33 cellular contexts compared by ENCODE assay signal in the genomic region with DNA sequence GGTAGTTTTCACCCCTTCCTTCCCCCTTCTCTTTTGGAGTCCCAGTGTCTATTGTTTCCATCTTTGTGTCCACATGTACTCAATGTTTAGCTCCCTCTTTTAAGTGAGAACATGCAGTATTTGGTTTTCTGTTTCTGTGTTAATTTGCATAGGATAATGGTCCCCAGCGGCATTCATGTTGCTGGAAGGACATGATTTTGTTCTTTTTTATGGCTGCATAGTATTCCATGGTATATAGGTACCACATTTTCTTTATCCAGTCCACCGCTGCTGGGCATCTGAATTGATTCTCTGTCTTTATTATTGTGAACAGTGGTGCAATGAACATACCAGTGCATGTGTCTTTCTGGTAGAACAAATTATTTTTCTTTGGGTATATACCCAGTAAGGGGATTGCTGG.
"Had no signal": no experiment of that assay in that cellular context is flagged by ENCODE, and none has a peak within 500 bp of the region (broad histone marks: within the 10 kb centered on the region; RNA-seq: fewer than 3 reads in every experiment).

No MANE protein-coding gene starts in this region.

- H3K27ac ChIP-seq: adrenal gland, ascending aorta, body of pancreas, brain microvascular endothelial cell, breast epithelium, cardiac muscle cell had no signal

- DNase-seq: activated effector memory CD4-positive, alpha-beta T cell treated with anti-CD3 and anti-CD28 coated beads, Interleukin-2, amount 50 U/mL, for 16 hours; activated effector memory CD4-positive, alpha-beta T cell treated with Interleukin-2 at 50 U/mL for 16 hours; activated gamma-delta T cell; activated gamma-delta T cell treated with Interleukin-2 at 50 U/mL for 16 hours; activated naive CD4-positive, alpha-beta T cell; activated naive CD4-positive, alpha-beta T cell treated with anti-CD3 and anti-CD28 coated beads for 36 hours; activated naive CD4-positive, alpha-beta T cell treated with anti-CD3 and anti-CD28 coated beads, Interleukin-2, amount 10 ng/mL, durations not matched to agents 7 days and 5 days; activated naive CD4-positive, alpha-beta T cell treated with anti-CD3 and anti-CD28 coated beads, Interleukin-2, amount 50 U/mL, for 16 hours; activated naive CD4-positive, alpha-beta T cell treated with Interleukin-2 at 50 U/mL for 16 hours; activated naive CD8-positive, alpha-beta T cell treated with anti-CD3 and anti-CD28 coated beads for 36 hours; activated naive CD8-positive, alpha-beta T cell treated with anti-CD3 and anti-CD28 coated beads, Interleukin-2, amount 10 ng/mL, durations not matched to agents 7 days and 5 days; activated naive CD8-positive, alpha-beta T cell treated with anti-CD3 and anti-CD28 coated beads, Interleukin-2, amount 50 U/mL, for 24 hours; activated T-cell treated with anti-CD3 and anti-CD28 coated beads, Interleukin-2, amount 50 U/mL, for 24 hours; activated T-cell treated with anti-CD3 and anti-CD28 coated beads, Interleukin-2, amount 50 U/mL, for 4 hours; activated T-cell treated with anti-CD3 and anti-CD28 coated beads, Interleukin-2, amount 50 U/mL, for 48 hours; activated T-cell treated with anti-CD3 and anti-CD28 coated beads, Interleukin-2, amount 50 U/mL, for 72 hours; adrenal gland; amniotic stem cell; amygdala; anterior cingulate cortex; aorta; body of pancreas; brain microvascular endothelial cell; caudate nucleus; central memory CD4-positive, alpha-beta T cell; cerebellar nuclear complex had no signal

- FAIRE-seq: astrocyte, bronchial epithelial cell had no signal

- H3K9me3 ChIP-seq: adrenal gland, ascending aorta, body of pancreas, breast epithelium had no signal

- H3K4me1 ChIP-seq: adrenal gland, ascending aorta, body of pancreas, breast epithelium had no signal

- H3K4me3 ChIP-seq: adrenal gland, ascending aorta, body of pancreas, breast epithelium, cardiac muscle cell had no signal

- ATAC-seq: activated naive CD4-positive, alpha-beta T cell treated with anti-CD3 and anti-CD28 coated beads, Interleukin-2, amount 50 U/mL, for 72 hours; activated naive CD8-positive, alpha-beta T cell treated with anti-CD3 and anti-CD28 coated beads, Interleukin-2, amount 50 U/mL, for 24 hours; activated T-cell treated with anti-CD3 and anti-CD28 coated beads, Interleukin-2, amount 50 U/mL, for 4 hours; activated T-cell treated with anti-CD3 and anti-CD28 coated beads, Interleukin-2, amount 50 U/mL, for 72 hours; activated T-helper 17 cell treated with anti-CD3 and anti-CD28 coated beads, Interleukin-2, amount 50 U/mL, for 72 hours; body of pancreas had no signal

- H3K27me3 ChIP-seq: adrenal gland, ascending aorta, body of pancreas, brain microvascular endothelial cell, breast epithelium, cardiac muscle cell had no signal

- H3K36me3 ChIP-seq: adrenal gland, ascending aorta, brain microvascular endothelial cell, breast epithelium, cardiac muscle cell had no signal
